Comparison of ENCODE assay signal across 18 cellular contexts in the genomic region with DNA sequence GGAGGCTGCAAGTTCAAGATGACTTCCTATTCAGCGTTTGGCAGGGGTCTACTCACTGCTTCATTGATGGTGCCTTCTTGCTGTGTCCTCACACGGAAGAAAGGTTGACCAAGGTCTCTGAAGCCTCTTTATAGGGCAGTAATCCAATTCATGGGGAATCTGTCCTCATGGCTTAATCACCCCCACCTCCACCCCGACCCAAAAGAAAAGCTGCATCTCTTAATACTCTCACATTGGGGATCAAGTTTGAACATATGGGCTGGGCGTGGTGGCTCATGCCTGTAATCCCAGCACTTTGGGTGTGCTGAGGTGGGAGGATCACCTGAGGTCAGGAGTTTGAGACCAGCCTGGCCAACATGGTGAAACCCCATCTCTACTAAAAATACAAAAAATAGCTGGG. TPM values are rescaled to one million over a fixed set of nuclear protein-coding genes. Genes with fewer than 3 reads are reported as not detected.
A peak's percentile ranks its signal among the peaks of the same experiment; 100 is the strongest.
DNase-seq lines count a peak whose midpoint lies in the region; ATAC-seq, FAIRE-seq and TF ChIP-seq lines count a peak whose summit lies in the region.
"Had no signal": no experiment of that assay in that cellular context is flagged by ENCODE, and none has a peak within 500 bp of the region (broad histone marks: within the 10 kb centered on the region; RNA-seq: fewer than 3 reads in every experiment).

No MANE protein-coding gene starts in this region.

- intact Hi-C loops in Right ventricle myocardium superior (cut with DNase I) (no loop called here), tibial artery (cut with DNase I; ENCODE audit: low total_unique reads) (no loop called here)

- no peaks in the 10 kb centered on the region for H4K20me1 ChIP-seq in astrocyte (ENCODE audit: insufficient read depth, low read length)
- H4K20me1 ChIP-seq: BLaER1 had no signal

- no peak for ATAC-seq in Right ventricle myocardium superior (ENCODE audit: poor library complexity)

- FAIRE-seq in astrocyte (lab: Jason Lieb, UNC): no peak
- FAIRE-seq: G401.6, GM12891, GM19239, H1, HTR-8/SVneo had no signal

- H3K36me3 Mint-ChIP-seq in astrocyte (ENCODE audit: low read depth, unreplicated experiment): no peaks in the 10 kb centered on the region
- H3K36me3 Mint-ChIP-seq: CD14-positive monocyte; CD4-positive, alpha-beta memory T cell had no signal

- no peak overlapping the region for H3K9ac ChIP-seq in astrocyte (ENCODE audit: low read length)
- H3K9ac ChIP-seq: BLaER1 had no signal

- H3K4me2 ChIP-seq in astrocyte (ENCODE audit: low read length): no peak overlapping the region
- H3K4me2 ChIP-seq: BLaER1 had no signal

- H3K36me3 ChIP-seq in cardiac muscle cell (no peaks in the 10 kb centered on the region), astrocyte (ENCODE audit: insufficient read depth, low read length) (no peaks in the 10 kb centered on the region), tibial artery (no peaks in the 10 kb centered on the region)
- H3K36me3 ChIP-seq: BLaER1 had no signal

- peaks cover 30% of the 10 kb centered on the region for H3K4me1 Mint-ChIP-seq in astrocyte (ENCODE audit: low read depth, unreplicated experiment)
- H3K4me1 Mint-ChIP-seq: CD4-positive, alpha-beta memory T cell; H9 had no signal

- no peaks in the 10 kb centered on the region for H3K27me3 ChIP-seq in cardiac muscle cell
- H3K27me3 ChIP-seq in astrocyte (ENCODE audit: insufficient read depth, low read length): no peaks in the 10 kb centered on the region
- no peaks in the 10 kb centered on the region for H3K27me3 ChIP-seq in tibial artery
- H3K27me3 ChIP-seq: BLaER1 had no signal

- peaks cover 6% of the 10 kb centered on the region for H3K4me1 ChIP-seq in cardiac muscle cell (ENCODE audit: low read depth)
- peaks cover 15% of the 10 kb centered on the region for H3K4me1 ChIP-seq in astrocyte (ENCODE audit: insufficient read depth, low read length)
- H3K4me1 ChIP-seq in tibial artery: no peaks in the 10 kb centered on the region
- H3K4me1 ChIP-seq: BLaER1 had no signal

- no peak overlapping the region for H3K4me3 Mint-ChIP-seq in astrocyte (ENCODE audit: unreplicated experiment)
- H3K4me3 Mint-ChIP-seq: CD14-positive monocyte; CD4-positive, alpha-beta memory T cell; H9 had no signal

- H3K27me3 Mint-ChIP-seq in astrocyte (ENCODE audit: low read depth, unreplicated experiment): no peaks in the 10 kb centered on the region

- no peak for DNase-seq in cardiac muscle cell (ENCODE audit: low read depth in 1 of 2, low spot score in 1 of 2)
- no peak for DNase-seq in Right ventricle myocardium superior
- peak; percentile 99 for DNase-seq in NCI-H82 (lab: John Stamatoyannopoulos, UW)
- DNase-seq in astrocyte (ENCODE audit: low read depth): no peak
- no peak for DNase-seq in NCI-H2107 treated with DMSO at 0.1 percent for 48 hours (lab: John Stamatoyannopoulos, UW; ENCODE audit: unreplicated experiment)
- no peak for DNase-seq in islet precursor cell
- DNase-seq in tibial artery: no peak
- DNase-seq: 8988T; Calu3; CD4-positive, alpha-beta memory T cell; H9 had no signal

- no peaks in the 10 kb centered on the region for H3K9me3 Mint-ChIP-seq in astrocyte (ENCODE audit: unreplicated experiment)
- H3K9me3 Mint-ChIP-seq: CD4-positive, alpha-beta memory T cell; H9 had no signal

- TF ChIP-seq CTCF in cardiac muscle cell (IDR thresholded peaks at IDR 0.05; ENCODE audit: low read depth, low read length) (no peak), astrocyte (IDR thresholded peaks at IDR 0.05; ENCODE audit: insufficient read depth, low read depth, low read length) (no peak), tibial artery (IDR thresholded peaks at IDR 0.05) (no peak)

- H3K4me3 ChIP-seq in cardiac muscle cell (no peak overlapping the region), astrocyte (ENCODE audit: insufficient read depth, low read depth, low read length) (no peak overlapping the region), tibial artery (no peak overlapping the region)
- H3K4me3 ChIP-seq: BLaER1 had no signal

- H3K79me2 ChIP-seq in astrocyte (ENCODE audit: insufficient read depth, low read length): no peaks in the 10 kb centered on the region

- H2AFZ ChIP-seq in astrocyte (ENCODE audit: low read depth, low read length): no peak overlapping the region

- peak overlapping the region; percentile 96 for H3K27ac ChIP-seq in cardiac muscle cell
- H3K27ac ChIP-seq in astrocyte (ENCODE audit: low read depth, low read length): no peak overlapping the region
- no peak overlapping the region for H3K27ac ChIP-seq in tibial artery
- H3K27ac ChIP-seq: BLaER1 had no signal

- peak overlapping the region; percentile 94 for H3K27ac Mint-ChIP-seq in astrocyte (ENCODE audit: unreplicated experiment)
- H3K27ac Mint-ChIP-seq: CD14-positive monocyte; CD4-positive, alpha-beta memory T cell; H9 had no signal

- no peaks in the 10 kb centered on the region for H3K9me3 ChIP-seq in cardiac muscle cell (ENCODE audit: low read depth)
- H3K9me3 ChIP-seq in astrocyte (ENCODE audit: insufficient read depth, low read depth, low read length): no peaks in the 10 kb centered on the region
- no peaks in the 10 kb centered on the region for H3K9me3 ChIP-seq in tibial artery
- H3K9me3 ChIP-seq: BLaER1 had no signal

RNA-seq across cellular contexts. Expression of gene HNMT, which starts 36.4 kb away (rescaled TPM):
- total RNA-seq in cardiac muscle cell: 3.4 and 5.6 TPM in 2 replicates
- polyA plus RNA-seq in cardiac muscle cell: 4.7 and 5.0 TPM in 2 replicates
- 12.7 TPM for total RNA-seq in Right ventricle myocardium superior
- 15.3 and 17.3 TPM in 2 replicates for total RNA-seq in astrocyte
- polyA plus RNA-seq: CD4-positive, alpha-beta memory T cell had no signal
